In genomic region chr9:78031271-78031825, GRCh38 we compare ENCODE assay signal across 8 cellular contexts. TPM values are rescaled to one million over a fixed set of nuclear protein-coding genes. Genes with fewer than 3 reads are reported as not detected.
DNase-seq lines count a peak whose midpoint lies in the region; ATAC-seq and TF ChIP-seq lines count a peak whose summit lies in the region.

GNAQ (minus strand) TSS chr9:78031811; CDS start chr9:78031235, 576 bp downstream.

- intact Hi-C loops in naive thymus-derived CD4-positive, alpha-beta T cell (cut with micrococcal nuclease), result loop anchor here (2.0 to 10.0 kb wide), 8 partner anchors 123 to 1541 kb away; partner anchors contain the start of genes PSAT1 (in 1 of the 2) and TLE4 (in 1 of the 2)
- intact Hi-C loops in uterus (cut with DNase I; ENCODE audit: low total_unique reads), result loop anchor here (10.0 kb wide), 1 partner anchor 597 kb away; no protein-coding TSS in a partner anchor

- TF ChIP-seq POLR2A in uterus (IDR thresholded peaks at IDR 0.05), result peak in 1 of 2 donors; percentile 0

- peak within 1 kb of the TSS; percentile 85 for H3K4me3 ChIP-seq in AG04450 (ENCODE audit: low read depth, low read length)
- peak within 1 kb of the TSS; percentile 75 for H3K4me3 ChIP-seq in fibroblast of mammary gland (ENCODE audit: control insufficient read depth, low read depth, low read length)
- peak within 1 kb of the TSS; percentile 68 for H3K4me3 ChIP-seq in naive thymus-derived CD4-positive, alpha-beta T cell (ENCODE audit: low read length)
- peak within 1 kb of the TSS; percentile 82 to 88 for H3K4me3 ChIP-seq in uterus

- ATAC-seq in naive thymus-derived CD4-positive, alpha-beta T cell, result peak; percentile 43
- ATAC-seq in GM21723 (IDR thresholded peaks at IDR 0.05; ENCODE audit: unreplicated experiment), result no peak

- no peaks in the 10 kb centered on the region; the same call in 1 of the 2 replicates for H3K9me3 ChIP-seq in AG04450 (ENCODE audit: control insufficient read depth, insufficient read depth, low read length)
- H3K9me3 ChIP-seq in naive thymus-derived CD4-positive, alpha-beta T cell (ENCODE audit: control insufficient read depth in 2 of 3, low read length in 3 of 3), result no peaks in the 10 kb centered on the region
- no peaks in the 10 kb centered on the region for H3K9me3 ChIP-seq in uterus

- H3K27me3 ChIP-seq in AG04450 (ENCODE audit: control insufficient read depth, insufficient read depth, low read length) (no peaks in the 10 kb centered on the region), uterus (no peaks in the 10 kb centered on the region)
- no peaks in the 10 kb centered on the region for H3K27me3 ChIP-seq in naive thymus-derived CD4-positive, alpha-beta T cell (ENCODE audit: control insufficient read depth in 2 of 2, insufficient read depth in 2 of 2, low read length in 2 of 2)

- H3K27ac ChIP-seq in AG04450 (ENCODE audit: low read depth, low read length), result peak within 1 kb of the TSS; percentile 77
- peak within 1 kb of the TSS; percentile 72 for H3K27ac ChIP-seq in naive thymus-derived CD4-positive, alpha-beta T cell (ENCODE audit: low read depth, low read length)
- peak within 1 kb of the TSS; percentile 95 to 96 for H3K27ac ChIP-seq in uterus

- CTCF ChIA-PET in AG04450 (lab: Charles Lee), result no interaction called here
- CTCF ChIA-PET in naive thymus-derived CD4-positive, alpha-beta T cell (lab: Charles Lee), result interaction anchor here (0.9 kb wide), 1 partner anchor 54 kb away, joined by 4 read pairs; no protein-coding TSS in a partner anchor

- DNase-seq in AG04450 (ENCODE audit: low read depth, low spot score), result no peak
- DNase-seq in HCEC 1CT, result peak; percentile 37
- DNase-seq in activated T-cell treated with anti-CD3 and anti-CD28 coated beads for 4 hours, result peak; percentile 4
- DNase-seq in fibroblast of mammary gland (ENCODE audit: low read depth), result no peak
- peak in 5 of 9 donors; percentile 32 to 59 (median 47) for DNase-seq in naive thymus-derived CD4-positive, alpha-beta T cell
- peak; percentile 36 to 45 for DNase-seq in uterus
- no peak for DNase-seq in NCI-H1694 (lab: John Stamatoyannopoulos, UW)

- POLR2A ChIA-PET in AG04450 (lab: Yijun Ruan, JAX), result interaction anchor here (0.5 to 1.1 kb wide), 3 partner anchors 30 to 86 kb away, joined by 3 to 5 read pairs (median 3); no protein-coding TSS in a partner anchor
- POLR2A ChIA-PET in naive thymus-derived CD4-positive, alpha-beta T cell (lab: Charles Lee), result interaction anchor here (0.7 to 1.8 kb wide), 10 partner anchors 20 to 1637 kb away, joined by 3 to 5 read pairs (median 3); partner anchors contain the start of genes PSAT1 and RFK

- H3K27me3 Mint-ChIP-seq in naive thymus-derived CD4-positive, alpha-beta T cell, result peaks cover 0 to 4% (median 0%) of the 10 kb centered on the region in 5 donors

- H3K36me3 Mint-ChIP-seq in naive thymus-derived CD4-positive, alpha-beta T cell, result peaks cover 0 to 5% (median 0%) of the 10 kb centered on the region in 5 donors

- no peaks in the 10 kb centered on the region for H3K9me3 Mint-ChIP-seq in naive thymus-derived CD4-positive, alpha-beta T cell

- H3K36me3 ChIP-seq in naive thymus-derived CD4-positive, alpha-beta T cell (ENCODE audit: control insufficient read depth in 2 of 3, insufficient read depth in 3 of 3, low read length in 3 of 3), result no peaks in the 10 kb centered on the region
- H3K36me3 ChIP-seq in uterus, result no peaks in the 10 kb centered on the region

- H3K27ac Mint-ChIP-seq in naive thymus-derived CD4-positive, alpha-beta T cell, result peak within 1 kb of the TSS; percentile 91 to 97 (median 96)

- no peak for TF ChIP-seq CTCF in AG04450 (IDR thresholded peaks at IDR 0.05; ENCODE audit: low read depth, low read length)
- no peak for TF ChIP-seq CTCF in fibroblast of mammary gland (conservative IDR thresholded peaks at IDR 0.05; ENCODE audit: control insufficient read depth, insufficient read depth, low read depth, low read length)
- no peak for TF ChIP-seq CTCF in uterus (IDR thresholded peaks at IDR 0.05)

- peaks cover 5 to 32% of the 10 kb centered on the region in 2 donors for H3K4me1 ChIP-seq in naive thymus-derived CD4-positive, alpha-beta T cell (ENCODE audit: control insufficient read depth in 2 of 2, insufficient read depth in 2 of 2, low read length in 2 of 2)
- no peaks in the 10 kb centered on the region for H3K4me1 ChIP-seq in uterus

- H3K4me1 Mint-ChIP-seq in naive thymus-derived CD4-positive, alpha-beta T cell, result peaks cover 42 to 68% (median 58%) of the 10 kb centered on the region in 7 donors

- peak within 1 kb of the TSS; percentile 86 to 98 (median 96) for H3K4me3 Mint-ChIP-seq in naive thymus-derived CD4-positive, alpha-beta T cell

RNA-seq across cellular contexts. Expression of gene GNAQ, which starts in this region (rescaled TPM):
- polyA plus RNA-seq in AG04450 (2011; rRNA removed), result 56.1 and 71.4 TPM in 2 replicates
- polyA minus RNA-seq in AG04450 (2011; rRNA and poly(A)+ RNA removed), result 63.2 and 87.1 TPM in 2 replicates
- total RNA-seq in naive thymus-derived CD4-positive, alpha-beta T cell, result 10 to 100 TPM; 37.7 to 60.6 (median 47.7) TPM
- 10 to 100 TPM in 1 of 2 donors, 1 to 10 TPM in 1; 7.2 to 11.4 TPM for polyA plus RNA-seq in naive thymus-derived CD4-positive, alpha-beta T cell
- 10 to 100 TPM; 35.4 to 95.7 (median 52.3) TPM for total RNA-seq in uterus

Comparison
In these comparisons a context has a peak if more than half of its experiments do, and no peak if none do; other contexts are left out.
1. DNase-seq: peak in HCEC 1CT (single experiment), activated T-cell treated with anti-CD3 and anti-CD28 coated beads for 4 hours (single experiment), naive thymus-derived CD4-positive, alpha-beta T cell (5 of 9) and uterus (2 of 2); none in AG04450 (single experiment), fibroblast of mammary gland (single experiment) and NCI-H1694 (single experiment).
2. Peak in every context shown above with its lines, with median percentiles within 50 percentile points of each other: H3K27ac ChIP-seq and H3K4me3 ChIP-seq.